In the genomic region with DNA sequence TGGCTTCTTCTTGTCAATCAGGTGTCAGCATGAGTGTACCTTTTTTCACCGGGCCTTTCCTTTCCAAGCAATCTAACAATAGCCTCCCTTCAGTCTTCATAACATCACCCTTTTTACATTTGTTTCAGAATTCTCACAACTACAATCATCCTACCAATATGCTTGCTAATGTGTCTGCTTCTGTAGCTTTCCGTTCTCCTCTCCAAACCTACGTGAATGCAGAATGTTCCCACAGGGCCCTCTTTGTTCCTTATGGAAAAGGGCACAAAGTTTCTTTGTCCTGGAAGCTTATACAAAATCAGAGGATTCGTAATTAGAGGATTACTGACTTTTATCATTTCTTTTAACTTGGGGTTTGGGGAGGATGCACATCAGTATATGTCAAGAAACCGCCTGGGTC, we compare ENCODE assay signal across 21 cellular contexts.
"Had no signal": no experiment of that assay in that cellular context is flagged by ENCODE, and none has a peak within 500 bp of the region (broad histone marks: within the 10 kb centered on the region; RNA-seq: fewer than 3 reads in every experiment).

No MANE protein-coding gene starts in this region.

- DNase-seq: activated CD4-positive, alpha-beta memory T cell treated with anti-CD3 and anti-CD28 coated beads, Interleukin-2, amount 10 ng/mL, durations not matched to agents 7 days and 5 days; activated CD4-positive, alpha-beta T cell treated with anti-CD3 and anti-CD28 coated beads for 48 hours; activated CD4-positive, CD25-positive, alpha-beta regulatory T cell; activated CD8-positive, alpha-beta memory T cell treated with anti-CD3 and anti-CD28 coated beads, Interleukin-2, amount 10 ng/mL, durations not matched to agents 7 days and 5 days; cerebellar nuclear complex; cortex of kidney; effector CD8-positive, alpha-beta T cell; islet precursor cell; left colon; ovary; retina; stimulated activated CD4-positive, alpha-beta T cell treated with anti-CD3 and anti-CD28 coated beads, Interleukin-12 subunit alpha, Interleukin-12 subunit beta, amount 100 ng/mL, for 4 hours; stimulated activated CD4-positive, alpha-beta T cell treated with anti-CD3 and anti-CD28 coated beads, Interleukin-1b, Interleukin-23, amount 100 ng/mL, for 48 hours; stimulated activated CD8-positive, alpha-beta memory T cell treated with anti-CD3 and anti-CD28 coated beads, Interleukin-4, amount 100 ng/mL, for 48 hours; stimulated activated naive CD4-positive, alpha-beta T cell; T-helper 1 cell; T-helper 9 cell; transverse colon; uterus had no signal

- H3K9me3 ChIP-seq: esophagus muscularis mucosa, ovary, transverse colon, uterus had no signal

- H2AFZ ChIP-seq: hepatocyte had no signal

- H3K79me2 ChIP-seq: hepatocyte had no signal

- H3K36me3 ChIP-seq: esophagus muscularis mucosa, ovary, transverse colon, uterus had no signal

- ATAC-seq: activated CD8-positive, alpha-beta memory T cell treated with anti-CD3 and anti-CD28 coated beads, Interleukin-2, amount 10 ng/mL, durations not matched to agents 7 days and 5 days; left colon had no signal

- H3K4me2 ChIP-seq: hepatocyte had no signal

- H3K4me1 ChIP-seq: esophagus muscularis mucosa, transverse colon, uterus had no signal

- H3K27ac ChIP-seq: esophagus muscularis mucosa, hepatocyte, ovary, transverse colon, uterus had no signal

- H3K27me3 ChIP-seq: esophagus muscularis mucosa, hepatocyte, ovary, transverse colon, uterus had no signal

- H3K4me3 ChIP-seq: esophagus muscularis mucosa, hepatocyte, ovary, transverse colon, uterus had no signal
